ENCODE assay signal across 8 cellular contexts in genomic region chr11:116787436-116787785, GRCh38. TPM values are rescaled to one million over a fixed set of nuclear protein-coding genes. Genes with fewer than 3 reads are reported as not detected.
A peak's percentile ranks its signal among the peaks of the same experiment; 100 is the strongest.
DNase-seq lines count a peak whose midpoint lies in the region; ATAC-seq, FAIRE-seq and TF ChIP-seq lines count a peak whose summit lies in the region.

No MANE protein-coding gene starts in this region.

- H3K36me3 Mint-ChIP-seq in stimulated activated naive CD8-positive, alpha-beta T cell treated with anti-CD3 and anti-CD28 coated beads, Interleukin-15, Interleukin-2, amounts not matched to agents 100 ng/mL and 50 ng/mL, for 24 hours (ENCODE audit: low read depth) = peaks cover 46% of the 10 kb centered on the region
- H3K36me3 Mint-ChIP-seq in activated T-helper 1 cell treated with anti-CD3 and anti-CD28 coated beads, Interleukin-12 subunit alpha, Interleukin-12 subunit beta, Interleukin-2, Interleukin-4 antibody, amounts not matched to agents 30 ng/mL and 10 ng/mL and 1 ng/mL, durations not matched to agents 14 hours and 24 hours and 36 hours (ENCODE audit: low read depth) = peaks cover 43% of the 10 kb centered on the region

- peak overlapping the region; percentile 84 for H3K9ac ChIP-seq in keratinocyte (ENCODE audit: control insufficient read depth, extremely low read depth, insufficient read depth, low read length)

- no peaks in the 10 kb centered on the region for H3K9me1 ChIP-seq in keratinocyte (ENCODE audit: control insufficient read depth, extremely low read depth, insufficient read depth, low read length)

- H4K20me1 ChIP-seq in keratinocyte (ENCODE audit: control insufficient read depth, extremely low read depth, insufficient read depth, low read length) = no peaks in the 10 kb centered on the region

- TF ChIP-seq CTCF in keratinocyte (optimal IDR thresholded peaks at IDR 0.05 in 1 of 3, IDR thresholded peaks at IDR 0.05 in 1 of 3, conservative IDR thresholded peaks at IDR 0.05 in 1 of 3; ENCODE audit: extremely low read depth in 1 of 3, insufficient read depth in 2 of 3, low read length in 3 of 3) = no peak
- no peak for TF ChIP-seq CTCF in testis (IDR thresholded peaks at IDR 0.05)

- peak overlapping the region; percentile 86 for H3K27ac Mint-ChIP-seq in stimulated activated naive CD8-positive, alpha-beta T cell treated with anti-CD3 and anti-CD28 coated beads, Interleukin-15, Interleukin-2, amounts not matched to agents 100 ng/mL and 50 ng/mL, for 24 hours
- H3K27ac Mint-ChIP-seq in activated T-helper 1 cell treated with anti-CD3 and anti-CD28 coated beads, Interleukin-12 subunit alpha, Interleukin-12 subunit beta, Interleukin-2, Interleukin-4 antibody, amounts not matched to agents 30 ng/mL and 10 ng/mL and 1 ng/mL, durations not matched to agents 14 hours and 24 hours and 36 hours = peak overlapping the region; percentile 70

- intact Hi-C loops in activated T-helper 1 cell treated with anti-CD3 and anti-CD28 coated beads, Interleukin-12 subunit alpha, Interleukin-12 subunit beta, Interleukin-2, Interleukin-4 antibody, amounts not matched to agents 30 ng/mL and 10 ng/mL and 1 ng/mL, durations not matched to agents 14 hours and 24 hours and 36 hours (cut with micrococcal nuclease) = loop anchor here (5.0 kb wide), 2 partner anchors 240 to 540 kb away; partner anchors contain the start of gene CEP164
- intact Hi-C loops in testis (cut with DNase I; ENCODE audit: low total_unique reads) = no loop called here

- H3K79me2 ChIP-seq in keratinocyte (ENCODE audit: control insufficient read depth, insufficient read depth, low read length) = peaks cover 15% of the 10 kb centered on the region

- WGBS in testis, 2 donors = 0% methylated on average over 15 of the region's 15 CpGs

- H3K4me1 ChIP-seq in keratinocyte (ENCODE audit: control insufficient read depth, extremely low read depth, insufficient read depth, low read length) (peaks cover 18% of the 10 kb centered on the region), testis (peaks cover 11% of the 10 kb centered on the region)

- peaks cover 61% of the 10 kb centered on the region for H3K4me1 Mint-ChIP-seq in stimulated activated naive CD8-positive, alpha-beta T cell treated with anti-CD3 and anti-CD28 coated beads, Interleukin-15, Interleukin-2, amounts not matched to agents 100 ng/mL and 50 ng/mL, for 24 hours (ENCODE audit: low read depth)
- H3K4me1 Mint-ChIP-seq in activated T-helper 1 cell treated with anti-CD3 and anti-CD28 coated beads, Interleukin-12 subunit alpha, Interleukin-12 subunit beta, Interleukin-2, Interleukin-4 antibody, amounts not matched to agents 30 ng/mL and 10 ng/mL and 1 ng/mL, durations not matched to agents 14 hours and 24 hours and 36 hours (ENCODE audit: low read depth) = peaks cover 56% of the 10 kb centered on the region

- no peaks in the 10 kb centered on the region for H3K9me3 Mint-ChIP-seq in stimulated activated naive CD8-positive, alpha-beta T cell treated with anti-CD3 and anti-CD28 coated beads, Interleukin-15, Interleukin-2, amounts not matched to agents 100 ng/mL and 50 ng/mL, for 24 hours
- H3K9me3 Mint-ChIP-seq in activated T-helper 1 cell treated with anti-CD3 and anti-CD28 coated beads, Interleukin-12 subunit alpha, Interleukin-12 subunit beta, Interleukin-2, Interleukin-4 antibody, amounts not matched to agents 30 ng/mL and 10 ng/mL and 1 ng/mL, durations not matched to agents 14 hours and 24 hours and 36 hours = no peaks in the 10 kb centered on the region

- in situ Hi-C loops in KBM-7 (cut with MboI; ENCODE audit: low pct_unique_long_range_greater_than_20kb, low sequenced_read_pairs) = no loop called here

- H3K9me3 ChIP-seq in keratinocyte (ENCODE audit: control insufficient read depth, low read depth, low read length) (no peaks in the 10 kb centered on the region), testis (no peaks in the 10 kb centered on the region)

- peak overlapping the region; percentile 98 for H3K4me3 Mint-ChIP-seq in stimulated activated naive CD8-positive, alpha-beta T cell treated with anti-CD3 and anti-CD28 coated beads, Interleukin-15, Interleukin-2, amounts not matched to agents 100 ng/mL and 50 ng/mL, for 24 hours
- H3K4me3 Mint-ChIP-seq in activated T-helper 1 cell treated with anti-CD3 and anti-CD28 coated beads, Interleukin-12 subunit alpha, Interleukin-12 subunit beta, Interleukin-2, Interleukin-4 antibody, amounts not matched to agents 30 ng/mL and 10 ng/mL and 1 ng/mL, durations not matched to agents 14 hours and 24 hours and 36 hours = peak overlapping the region; percentile 90

- peaks cover 27 to 38% of the 10 kb centered on the region in 2 experiments for H3K36me3 ChIP-seq in keratinocyte (ENCODE audit: control insufficient read depth in 2 of 2, extremely low read depth in 1 of 2, insufficient read depth in 2 of 2, low read length in 2 of 2)
- no peaks in the 10 kb centered on the region for H3K36me3 ChIP-seq in testis (ENCODE audit: low read depth, missing control alignments)

- TF ChIP-seq POLR2A in testis (IDR thresholded peaks at IDR 0.05) = no peak

- ATAC-seq in stimulated activated naive CD8-positive, alpha-beta T cell treated with anti-CD3 and anti-CD28 coated beads, Interleukin-15, Interleukin-2, amounts not matched to agents 100 U/mL and 50 U/mL, for 24 hours = no peak

- dilution Hi-C loops in keratinocyte (cut with MboI; ENCODE audit: extremely low pct_ligation_motif_present, low sequenced_read_pairs) = no loop called here

- no peak for FAIRE-seq in keratinocyte (lab: Jason Lieb, UNC)

- no peaks in the 10 kb centered on the region for H3K27me3 Mint-ChIP-seq in stimulated activated naive CD8-positive, alpha-beta T cell treated with anti-CD3 and anti-CD28 coated beads, Interleukin-15, Interleukin-2, amounts not matched to agents 100 ng/mL and 50 ng/mL, for 24 hours
- H3K27me3 Mint-ChIP-seq in activated T-helper 1 cell treated with anti-CD3 and anti-CD28 coated beads, Interleukin-12 subunit alpha, Interleukin-12 subunit beta, Interleukin-2, Interleukin-4 antibody, amounts not matched to agents 30 ng/mL and 10 ng/mL and 1 ng/mL, durations not matched to agents 14 hours and 24 hours and 36 hours (ENCODE audit: insufficient read depth) = no peaks in the 10 kb centered on the region

- peak overlapping the region; percentile 47 for H2AFZ ChIP-seq in keratinocyte (ENCODE audit: control insufficient read depth, low read length)

- H3K4me3 ChIP-seq in keratinocyte (ENCODE audit: control insufficient read depth in 2 of 3, extremely low read depth in 1 of 3, insufficient read depth in 2 of 3, low read depth in 1 of 3, low read length in 3 of 3) (peak overlapping the region; percentile 88 to 90 (median 89)), testis (peak overlapping the region; percentile 98 to 99)

- peak overlapping the region; percentile 91 for H3K4me2 ChIP-seq in keratinocyte (ENCODE audit: control insufficient read depth, extremely low read depth, insufficient read depth, low read depth, low read length)

- DNase-seq in stimulated activated naive CD8-positive, alpha-beta T cell treated with anti-CD3 and anti-CD28 coated beads, Interleukin-15, Interleukin-2, amounts not matched to agents 100 U/mL and 50 U/mL, for 24 hours = no peak
- no peak for DNase-seq in activated T-helper 1 cell treated with anti-CD3 and anti-CD28 coated beads, Interleukin-12 subunit alpha, Interleukin-12 subunit beta, Interleukin-2, Interleukin-4 antibody, amounts not matched to agents 30 ng/mL and 10 ng/mL and 1 ng/mL, durations not matched to agents 14 hours and 24 hours and 36 hours (ENCODE audit: low spot score)
- DNase-seq in keratinocyte (ENCODE audit: low read depth, low spot score) = no peak
- peak; percentile 20 for DNase-seq in testis
- no peak for DNase-seq in KBM-7
- DNase-seq in NOMO-1 (lab: John Stamatoyannopoulos, UW; ENCODE audit: unreplicated experiment in 2 of 2) = no peak
- no peak for DNase-seq in NCI-H2171 treated with DMSO at 0.1 percent for 48 hours (lab: John Stamatoyannopoulos, UW)

- H3K27ac ChIP-seq in keratinocyte (ENCODE audit: control insufficient read depth, insufficient read depth, low read length) = peak overlapping the region; percentile 74
- H3K27ac ChIP-seq in testis = peak overlapping the region; percentile 61 to 84

- H3K27me3 ChIP-seq in keratinocyte (ENCODE audit: control insufficient read depth, extremely low read depth, insufficient read depth, low read length) = no peaks in the 10 kb centered on the region
- no peaks in the 10 kb centered on the region for H3K27me3 ChIP-seq in testis

RNA-seq across cellular contexts. Expression of gene ZPR1, which starts 0.4 kb away (rescaled TPM):
- 104 TPM in 2 replicates for total RNA-seq in activated T-helper 1 cell treated with anti-CD3 and anti-CD28 coated beads, Interleukin-12 subunit alpha, Interleukin-12 subunit beta, Interleukin-2, Interleukin-4 antibody, amounts not matched to agents 30 ng/mL and 10 ng/mL and 1 ng/mL, durations not matched to agents 14 hours and 24 hours and 36 hours
- polyA plus RNA-seq in keratinocyte (61.2 to 77.9 TPM (median 71.1 TPM) in 3 replicates), testis (ENCODE audit: insufficient read depth, low read depth, low replicate concordance) (138 TPM)
- 100 TPM for polyA plus RNA-seq in keratinocyte (2011; ENCODE audit: low read depth)
- polyA plus RNA-seq in keratinocyte (2011; cell fraction: cytosol; rRNA removed) = 62.3 and 75.6 TPM in 2 replicates
- polyA plus RNA-seq in keratinocyte (2011; cell fraction: nucleus; rRNA removed) = 40.1 and 54.0 TPM in 2 replicates
- polyA plus RNA-seq in keratinocyte (2012; ENCODE audit: low replicate concordance) = 45.7 and 53.1 TPM in 2 replicates
- polyA minus RNA-seq in keratinocyte = 27.1 to 81.3 TPM (median 50.2 TPM) in 3 replicates
- 50.1 TPM for polyA minus RNA-seq in keratinocyte (2011; cell fraction: cytosol; rRNA and poly(A)+ RNA removed)
- 9.7 and 30.9 TPM in 2 replicates for polyA minus RNA-seq in keratinocyte (2011; cell fraction: nucleus; rRNA and poly(A)+ RNA removed)
- total RNA-seq in testis = 10 to 100 TPM; 44.4 to 68.0 TPM

RNA-seq across cellular contexts. Expression of gene APOA5, which starts 4.3 kb away (rescaled TPM):
- not detected in 2 replicates for total RNA-seq in activated T-helper 1 cell treated with anti-CD3 and anti-CD28 coated beads, Interleukin-12 subunit alpha, Interleukin-12 subunit beta, Interleukin-2, Interleukin-4 antibody, amounts not matched to agents 30 ng/mL and 10 ng/mL and 1 ng/mL, durations not matched to agents 14 hours and 24 hours and 36 hours
- polyA plus RNA-seq in keratinocyte (not detected in 3 replicates), testis (ENCODE audit: insufficient read depth, low read depth, low replicate concordance) (not detected)
- not detected for polyA plus RNA-seq in keratinocyte (2011; ENCODE audit: low read depth)
- not detected in 2 replicates for polyA plus RNA-seq in keratinocyte (2011; cell fraction: cytosol; rRNA removed)
- polyA plus RNA-seq in keratinocyte (2011; cell fraction: nucleus; rRNA removed) = not detected in 2 replicates
- polyA plus RNA-seq in keratinocyte (2012; ENCODE audit: low replicate concordance) = not detected in 2 replicates
- polyA minus RNA-seq in keratinocyte = not detected in 3 replicates
- not detected for polyA minus RNA-seq in keratinocyte (2011; cell fraction: cytosol; rRNA and poly(A)+ RNA removed)
- not detected in 2 replicates for polyA minus RNA-seq in keratinocyte (2011; cell fraction: nucleus; rRNA and poly(A)+ RNA removed)
- under 1 TPM in 1 of 2 donors, not detected in 1; 0.24 TPM for total RNA-seq in testis

RNA-seq across cellular contexts. Expression of gene BUD13, which starts 14.6 kb away (rescaled TPM):
- total RNA-seq in activated T-helper 1 cell treated with anti-CD3 and anti-CD28 coated beads, Interleukin-12 subunit alpha, Interleukin-12 subunit beta, Interleukin-2, Interleukin-4 antibody, amounts not matched to agents 30 ng/mL and 10 ng/mL and 1 ng/mL, durations not matched to agents 14 hours and 24 hours and 36 hours = 30.0 and 33.4 TPM in 2 replicates
- polyA plus RNA-seq in keratinocyte (9.1 to 13.3 TPM (median 12.6 TPM) in 3 replicates), testis (ENCODE audit: insufficient read depth, low read depth, low replicate concordance) (47.2 TPM)
- polyA plus RNA-seq in keratinocyte (2011; ENCODE audit: low read depth) = 10.5 TPM
- 8.4 and 9.2 TPM in 2 replicates for polyA plus RNA-seq in keratinocyte (2011; cell fraction: cytosol; rRNA removed)
- polyA plus RNA-seq in keratinocyte (2011; cell fraction: nucleus; rRNA removed) = 10.0 and 10.3 TPM in 2 replicates
- 8.1 and 9.8 TPM in 2 replicates for polyA plus RNA-seq in keratinocyte (2012; ENCODE audit: low replicate concordance)
- polyA minus RNA-seq in keratinocyte = 7.8 to 14.8 TPM (median 13.0 TPM) in 3 replicates
- 5.4 TPM for polyA minus RNA-seq in keratinocyte (2011; cell fraction: cytosol; rRNA and poly(A)+ RNA removed)
- polyA minus RNA-seq in keratinocyte (2011; cell fraction: nucleus; rRNA and poly(A)+ RNA removed) = 3.8 and 6.8 TPM in 2 replicates
- 10 to 100 TPM; 25.9 to 32.0 TPM for total RNA-seq in testis

RNA-seq across cellular contexts. Expression of gene APOA4, which starts 35.7 kb away (rescaled TPM):
- not detected in 2 replicates for total RNA-seq in activated T-helper 1 cell treated with anti-CD3 and anti-CD28 coated beads, Interleukin-12 subunit alpha, Interleukin-12 subunit beta, Interleukin-2, Interleukin-4 antibody, amounts not matched to agents 30 ng/mL and 10 ng/mL and 1 ng/mL, durations not matched to agents 14 hours and 24 hours and 36 hours
- polyA plus RNA-seq in keratinocyte (not detected in 3 replicates), testis (ENCODE audit: insufficient read depth, low read depth, low replicate concordance) (not detected)
- not detected for polyA plus RNA-seq in keratinocyte (2011; ENCODE audit: low read depth)
- not detected in 2 replicates for polyA plus RNA-seq in keratinocyte (2011; cell fraction: cytosol; rRNA removed)
- not detected in 2 replicates for polyA plus RNA-seq in keratinocyte (2011; cell fraction: nucleus; rRNA removed)
- not detected in 2 replicates for polyA plus RNA-seq in keratinocyte (2012; ENCODE audit: low replicate concordance)
- polyA minus RNA-seq in keratinocyte = not detected in 3 replicates
- not detected for polyA minus RNA-seq in keratinocyte (2011; cell fraction: cytosol; rRNA and poly(A)+ RNA removed)
- polyA minus RNA-seq in keratinocyte (2011; cell fraction: nucleus; rRNA and poly(A)+ RNA removed) = not detected in 2 replicates
- not detected for total RNA-seq in testis

RNA-seq across cellular contexts. Expression of gene APOC3, which starts 42.3 kb away (rescaled TPM):
- total RNA-seq in activated T-helper 1 cell treated with anti-CD3 and anti-CD28 coated beads, Interleukin-12 subunit alpha, Interleukin-12 subunit beta, Interleukin-2, Interleukin-4 antibody, amounts not matched to agents 30 ng/mL and 10 ng/mL and 1 ng/mL, durations not matched to agents 14 hours and 24 hours and 36 hours = not detected in 2 replicates
- polyA plus RNA-seq in keratinocyte = not detected in 3 replicates
- not detected for polyA plus RNA-seq in keratinocyte (2011; ENCODE audit: low read depth)
- polyA plus RNA-seq in keratinocyte (2011; cell fraction: cytosol; rRNA removed) = not detected in 2 replicates
- not detected in 2 replicates for polyA plus RNA-seq in keratinocyte (2011; cell fraction: nucleus; rRNA removed)
- not detected in 2 replicates for polyA plus RNA-seq in keratinocyte (2012; ENCODE audit: low replicate concordance)
- not detected in 3 replicates for polyA minus RNA-seq in keratinocyte
- not detected for polyA minus RNA-seq in keratinocyte (2011; cell fraction: cytosol; rRNA and poly(A)+ RNA removed)
- not detected in 2 replicates for polyA minus RNA-seq in keratinocyte (2011; cell fraction: nucleus; rRNA and poly(A)+ RNA removed)
- total RNA-seq in testis = under 1 TPM in 1 of 2 donors, not detected in 1; 0.81 TPM
- polyA plus RNA-seq in testis (ENCODE audit: insufficient read depth, low read depth, low replicate concordance) = 4.0 TPM
